Comparison of ENCODE assay signal across 2 cellular contexts in the genomic region with DNA sequence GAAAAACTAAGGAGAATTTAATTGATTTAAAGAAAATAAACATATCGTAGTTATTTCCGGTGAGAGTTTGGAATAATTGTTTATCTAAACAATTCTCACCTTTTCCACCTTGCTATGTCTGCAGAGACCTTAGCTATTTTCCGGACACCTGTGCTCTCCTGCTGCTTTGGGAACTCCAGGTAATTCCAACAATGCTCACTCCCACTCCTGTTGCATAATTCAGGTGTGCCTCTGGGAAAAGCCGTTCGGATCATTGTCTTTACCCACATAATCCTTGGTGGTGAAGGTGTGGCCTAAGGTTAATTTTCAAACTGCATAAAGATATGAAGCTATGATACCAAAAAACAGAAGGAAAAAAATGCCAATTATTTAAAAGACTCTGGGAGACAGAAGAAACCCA.
TF ChIP-seq lines count a peak whose summit lies in the region.

No MANE protein-coding gene starts in this region.

TF ChIP-seq in WTC11, 78 proteins besides CTCF, POLR2A, EP300 and RAD21:
- TF ChIP-seq ZNF396 (CRISPR knock-in tag; IDR thresholded peaks at IDR 0.05; ENCODE audit: borderline replicate concordance) (no peak), GRHL2 (CRISPR knock-in tag; IDR thresholded peaks at IDR 0.05; ENCODE audit: insufficient replicate concordance, severe bottlenecking) (no peak), ZNF416 (CRISPR knock-in tag; IDR thresholded peaks at IDR 0.05) (no peak)

TF ChIP-seq in HepG2, 621 proteins besides CTCF, POLR2A, EP300 and RAD21 (continued from another document):
- TF ChIP-seq CEBPG (CRISPR knock-in tag; IDR thresholded peaks at IDR 0.05) (0 out of 2 replicates have a peak, but pooled peaks have one; percentile 15), FLYWCH1 (CRISPR knock-in tag; IDR thresholded peaks at IDR 0.05) (no peak), KAT8 (CRISPR knock-in tag; IDR thresholded peaks at IDR 0.05) (no peak), ZNF782 (CRISPR knock-in tag; IDR thresholded peaks at IDR 0.05; ENCODE audit: borderline replicate concordance) (no peak), ZNF556 (CRISPR knock-in tag; IDR thresholded peaks at IDR 0.05; ENCODE audit: borderline replicate concordance) (no peak)
- TF ChIP-seq, protein P1, sequence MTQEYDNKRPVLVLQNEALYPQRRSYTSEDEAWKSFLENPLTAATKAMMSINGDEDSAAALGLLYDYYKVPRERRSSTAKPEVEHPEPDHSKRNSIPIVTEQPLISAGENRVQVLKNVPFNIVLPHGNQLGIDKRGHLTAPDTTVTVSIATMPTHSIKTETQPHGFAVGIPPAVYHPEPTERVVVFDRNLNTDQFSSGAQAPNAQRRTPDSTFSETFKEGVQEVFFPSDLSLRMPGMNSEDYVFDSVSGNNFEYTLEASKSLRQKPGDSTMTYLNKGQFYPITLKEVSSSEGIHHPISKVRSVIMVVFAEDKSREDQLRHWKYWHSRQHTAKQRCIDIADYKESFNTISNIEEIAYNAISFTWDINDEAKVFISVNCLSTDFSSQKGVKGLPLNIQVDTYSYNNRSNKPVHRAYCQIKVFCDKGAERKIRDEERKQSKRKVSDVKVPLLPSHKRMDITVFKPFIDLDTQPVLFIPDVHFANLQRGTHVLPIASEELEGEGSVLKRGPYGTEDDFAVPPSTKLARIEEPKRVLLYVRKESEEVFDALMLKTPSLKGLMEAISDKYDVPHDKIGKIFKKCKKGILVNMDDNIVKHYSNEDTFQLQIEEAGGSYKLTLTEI (CRISPR knock-in tag; conservative IDR thresholded peaks at IDR 0.05), result no peak
- TF ChIP-seq, protein P2, sequence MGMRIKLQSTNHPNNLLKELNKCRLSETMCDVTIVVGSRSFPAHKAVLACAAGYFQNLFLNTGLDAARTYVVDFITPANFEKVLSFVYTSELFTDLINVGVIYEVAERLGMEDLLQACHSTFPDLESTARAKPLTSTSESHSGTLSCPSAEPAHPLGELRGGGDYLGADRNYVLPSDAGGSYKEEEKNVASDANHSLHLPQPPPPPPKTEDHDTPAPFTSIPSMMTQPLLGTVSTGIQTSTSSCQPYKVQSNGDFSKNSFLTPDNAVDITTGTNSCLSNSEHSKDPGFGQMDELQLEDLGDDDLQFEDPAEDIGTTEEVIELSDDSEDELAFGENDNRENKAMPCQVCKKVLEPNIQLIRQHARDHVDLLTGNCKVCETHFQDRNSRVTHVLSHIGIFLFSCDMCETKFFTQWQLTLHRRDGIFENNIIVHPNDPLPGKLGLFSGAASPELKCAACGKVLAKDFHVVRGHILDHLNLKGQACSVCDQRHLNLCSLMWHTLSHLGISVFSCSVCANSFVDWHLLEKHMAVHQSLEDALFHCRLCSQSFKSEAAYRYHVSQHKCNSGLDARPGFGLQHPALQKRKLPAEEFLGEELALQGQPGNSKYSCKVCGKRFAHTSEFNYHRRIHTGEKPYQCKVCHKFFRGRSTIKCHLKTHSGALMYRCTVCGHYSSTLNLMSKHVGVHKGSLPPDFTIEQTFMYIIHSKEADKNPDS (CRISPR knock-in tag; IDR thresholded peaks at IDR 0.05), result no peak
